ENCODE assay signal across 8 cellular contexts in the genomic region with DNA sequence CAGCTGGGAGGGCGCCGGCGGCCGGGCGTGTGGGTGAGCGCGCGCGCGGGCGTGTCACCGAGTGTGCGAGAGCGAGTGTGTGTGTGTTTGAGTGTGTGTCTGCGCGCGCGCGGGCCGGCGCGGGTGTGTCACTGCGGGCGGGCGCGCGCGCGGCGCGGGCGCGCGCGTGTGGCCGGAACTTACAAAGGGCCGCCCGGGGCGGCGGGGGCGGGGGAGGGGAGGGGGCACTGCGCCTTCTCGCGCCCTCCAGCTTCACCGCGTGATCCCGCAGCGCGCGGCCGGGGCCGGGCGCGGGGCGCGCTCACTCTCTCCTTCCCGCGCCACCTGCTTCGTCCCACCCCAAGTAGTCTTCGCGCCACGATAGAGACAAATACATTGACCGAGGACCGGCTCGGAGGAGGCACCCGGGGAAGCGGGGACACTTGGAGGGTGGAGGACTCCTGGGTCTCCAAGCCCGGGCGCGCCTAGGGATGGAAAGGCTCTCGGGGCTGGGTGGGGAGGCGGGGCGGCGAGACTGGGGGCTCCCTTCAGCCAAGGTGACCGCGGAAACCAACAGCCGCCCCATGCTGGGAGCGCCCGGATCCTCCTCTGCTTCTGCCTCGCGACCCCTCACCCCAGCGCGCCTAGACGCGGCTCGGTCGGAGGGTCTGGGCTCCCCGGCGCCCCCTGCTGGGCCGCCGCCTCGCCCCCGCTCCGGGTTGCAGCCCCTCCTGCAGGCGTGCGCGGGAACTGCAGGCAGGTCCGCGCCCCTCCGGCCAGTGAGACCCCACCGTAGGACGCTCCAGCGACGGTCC. TPM values are rescaled to one million over a fixed set of nuclear protein-coding genes. Genes with fewer than 3 reads are reported as not detected.
DNase-seq lines count a peak whose midpoint lies in the region; ATAC-seq and TF ChIP-seq lines count a peak whose summit lies in the region.

A gene with protein sequence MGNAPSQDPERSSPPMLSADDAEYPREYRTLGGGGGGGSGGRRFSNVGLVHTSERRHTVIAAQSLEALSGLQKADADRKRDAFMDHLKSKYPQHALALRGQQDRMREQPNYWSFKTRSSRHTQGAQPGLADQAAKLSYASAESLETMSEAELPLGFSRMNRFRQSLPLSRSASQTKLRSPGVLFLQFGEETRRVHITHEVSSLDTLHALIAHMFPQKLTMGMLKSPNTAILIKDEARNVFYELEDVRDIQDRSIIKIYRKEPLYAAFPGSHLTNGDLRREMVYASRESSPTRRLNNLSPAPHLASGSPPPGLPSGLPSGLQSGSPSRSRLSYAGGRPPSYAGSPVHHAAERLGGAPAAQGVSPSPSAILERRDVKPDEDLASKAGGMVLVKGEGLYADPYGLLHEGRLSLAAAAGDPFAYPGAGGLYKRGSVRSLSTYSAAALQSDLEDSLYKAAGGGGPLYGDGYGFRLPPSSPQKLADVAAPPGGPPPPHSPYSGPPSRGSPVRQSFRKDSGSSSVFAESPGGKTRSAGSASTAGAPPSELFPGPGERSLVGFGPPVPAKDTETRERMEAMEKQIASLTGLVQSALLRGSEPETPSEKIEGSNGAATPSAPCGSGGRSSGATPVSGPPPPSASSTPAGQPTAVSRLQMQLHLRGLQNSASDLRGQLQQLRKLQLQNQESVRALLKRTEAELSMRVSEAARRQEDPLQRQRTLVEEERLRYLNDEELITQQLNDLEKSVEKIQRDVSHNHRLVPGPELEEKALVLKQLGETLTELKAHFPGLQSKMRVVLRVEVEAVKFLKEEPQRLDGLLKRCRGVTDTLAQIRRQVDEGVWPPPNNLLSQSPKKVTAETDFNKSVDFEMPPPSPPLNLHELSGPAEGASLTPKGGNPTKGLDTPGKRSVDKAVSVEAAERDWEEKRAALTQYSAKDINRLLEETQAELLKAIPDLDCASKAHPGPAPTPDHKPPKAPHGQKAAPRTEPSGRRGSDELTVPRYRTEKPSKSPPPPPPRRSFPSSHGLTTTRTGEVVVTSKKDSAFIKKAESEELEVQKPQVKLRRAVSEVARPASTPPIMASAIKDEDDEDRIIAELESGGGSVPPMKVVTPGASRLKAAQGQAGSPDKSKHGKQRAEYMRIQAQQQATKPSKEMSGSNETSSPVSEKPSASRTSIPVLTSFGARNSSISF (minus strand): TSS at position 101 of the 794 bp plus-strand sequence. CDS start 247 bp downstream, outside the sequence.

- H3K36me3 ChIP-seq in HEK293 (ENCODE audit: control insufficient read depth in 2 of 2, insufficient read depth in 1 of 2, low read length in 2 of 2) (no peaks in the 10 kb centered on the region), osteoblast (ENCODE audit: insufficient read depth, low read length) (no peaks in the 10 kb centered on the region)

- H3K27me3 ChIP-seq in osteoblast (ENCODE audit: insufficient read depth, low read length): peaks cover 77% of the 10 kb centered on the region

- peaks cover 15% of the 10 kb centered on the region for H3K4me1 ChIP-seq in HEK293 (ENCODE audit: control insufficient read depth, insufficient read depth, low read length)
- H3K4me1 ChIP-seq in osteoblast (ENCODE audit: insufficient read depth, low read length): no peaks in the 10 kb centered on the region

- no peak within 1 kb of the TSS for H2AFZ ChIP-seq in osteoblast (ENCODE audit: low read length)

- H3K27ac ChIP-seq in HEK293 (ENCODE audit: extremely low read depth, low read depth, low read length): peak within 1 kb of the TSS; percentile 46; the same call in 1 of the 2 replicates
- no peak within 1 kb of the TSS for H3K27ac ChIP-seq in osteoblast (ENCODE audit: low read depth, low read length)

- no peaks in the 10 kb centered on the region for H3K9me3 ChIP-seq in HEK293 (ENCODE audit: control insufficient read depth, insufficient read depth, low read depth, low read length)
- no peaks in the 10 kb centered on the region for H3K9me3 ChIP-seq in osteoblast (ENCODE audit: low read depth, low read length)

- no peaks in the 10 kb centered on the region for H4K20me1 ChIP-seq in osteoblast (ENCODE audit: insufficient read depth, low read length)

- no peak within 1 kb of the TSS for H3K27ac Mint-ChIP-seq in activated T-helper 17 cell treated with anti-CD3 and anti-CD28 coated beads, Interleukin-2, amount 50 U/mL, for 72 hours

- CTCF ChIA-PET in HEK293 (lab: Yijun Ruan, JAX): interaction anchor here (0.6 to 19.3 kb wide), 29 partner anchors 10 to 1456 kb away, joined by 3 to 188 read pairs (median 3); a partner anchor contains a TSS

- H3K4me1 Mint-ChIP-seq in activated T-helper 17 cell treated with anti-CD3 and anti-CD28 coated beads, Interleukin-2, amount 50 U/mL, for 72 hours: peaks cover 3% of the 10 kb centered on the region

- H3K4me3 ChIP-seq in AG10803 (ENCODE audit: low read length) (peak within 1 kb of the TSS; percentile 43), HEK293 (ENCODE audit: low read depth, low read length) (peak within 1 kb of the TSS; percentile 60), foreskin fibroblast (ENCODE audit: low read depth in 1 of 2, low read length in 2 of 2) (peak within 1 kb of the TSS; percentile 39 to 48), osteoblast (ENCODE audit: insufficient read depth, low read length) (peak within 1 kb of the TSS; percentile 45)

- peak within 1 kb of the TSS; percentile 60 for H3K4me3 Mint-ChIP-seq in activated T-helper 17 cell treated with anti-CD3 and anti-CD28 coated beads, Interleukin-2, amount 50 U/mL, for 72 hours

- H3K36me3 Mint-ChIP-seq in activated T-helper 17 cell treated with anti-CD3 and anti-CD28 coated beads, Interleukin-2, amount 50 U/mL, for 72 hours (ENCODE audit: low read depth): no peaks in the 10 kb centered on the region

- no peak for DNase-seq in AG10803 (ENCODE audit: low read depth)
- peak; percentile 20 for DNase-seq in NOMO-1 treated with DMSO at 0.1 percent for 48 hours (lab: John Stamatoyannopoulos, UW; ENCODE audit: unreplicated experiment)
- DNase-seq in foreskin fibroblast: peak; percentile 19 to 64
- peak; percentile 88 for DNase-seq in osteoblast (ENCODE audit: insufficient read length, low spot score, missing footprints)
- no peak for DNase-seq in ureter (ENCODE audit: low spot score)
- DNase-seq in mucosa of gallbladder (ENCODE audit: low spot score): no peak

- H3K79me2 ChIP-seq in osteoblast (ENCODE audit: insufficient read depth, low read length): no peaks in the 10 kb centered on the region

- TF ChIP-seq CTCF in AG10803 (conservative IDR thresholded peaks at IDR 0.05; ENCODE audit: low read length) (peak; percentile 36), HEK293 (tag by site-specific recombination; IDR thresholded peaks at IDR 0.05) (peak; percentile 98), foreskin fibroblast (IDR thresholded peaks at IDR 0.05; ENCODE audit: low read depth, low read length) (peak; percentile 78), osteoblast (IDR thresholded peaks at IDR 0.05; ENCODE audit: extremely low read depth, low read depth, low read length) (peak; percentile 53)

- ATAC-seq in activated T-helper 17 cell treated with anti-CD3 and anti-CD28 coated beads, Interleukin-2, amount 50 U/mL, for 72 hours (replicated peaks): peak; percentile 60

- peak within 1 kb of the TSS; percentile 53 for H3K4me2 ChIP-seq in osteoblast (ENCODE audit: insufficient read depth, low read length)

- no peaks in the 10 kb centered on the region for H3K9me3 Mint-ChIP-seq in activated T-helper 17 cell treated with anti-CD3 and anti-CD28 coated beads, Interleukin-2, amount 50 U/mL, for 72 hours

- POLR2A ChIA-PET in HEK293 (lab: Yijun Ruan, JAX): interaction anchor here (0.7 kb wide), 1 partner anchor 43 kb away, joined by 6 read pairs; no protein-coding TSS in a partner anchor

- H3K27me3 Mint-ChIP-seq in activated T-helper 17 cell treated with anti-CD3 and anti-CD28 coated beads, Interleukin-2, amount 50 U/mL, for 72 hours: peaks cover 50% of the 10 kb centered on the region

TF ChIP-seq in HEK293, 187 proteins besides CTCF, POLR2A, EP300 and RAD21 (continues in another document):
- peak; percentile 56; the same call in 1 of the 2 replicates for TF ChIP-seq ZNF561 (tag by site-specific recombination; IDR thresholded peaks at IDR 0.05; ENCODE audit: borderline replicate concordance)
- peak; percentile 65; the same call in 1 of the 2 replicates for TF ChIP-seq ZNF2 (tag by site-specific recombination; IDR thresholded peaks at IDR 0.05)
- peak; percentile 7; the same call in 1 of the 2 replicates for TF ChIP-seq ZNF596 (tag by site-specific recombination; IDR thresholded peaks at IDR 0.05)
- TF ChIP-seq SP7 (tag by site-specific recombination; IDR thresholded peaks at IDR 0.05): peak; percentile 83
- peak; percentile 34; the same call in 1 of the 2 replicates for TF ChIP-seq SP3 (tag by site-specific recombination; IDR thresholded peaks at IDR 0.05)
- peak; percentile 78 for TF ChIP-seq ZFHX2 (tag by site-specific recombination; conservative IDR thresholded peaks at IDR 0.05)
- TF ChIP-seq YY2 (tag by site-specific recombination; IDR thresholded peaks at IDR 0.05): peak; percentile 46; the same call in 1 of the 2 replicates
- no peak for TF ChIP-seq ZNF175 (tag by site-specific recombination; IDR thresholded peaks at IDR 0.05)
- TF ChIP-seq, protein P1, sequence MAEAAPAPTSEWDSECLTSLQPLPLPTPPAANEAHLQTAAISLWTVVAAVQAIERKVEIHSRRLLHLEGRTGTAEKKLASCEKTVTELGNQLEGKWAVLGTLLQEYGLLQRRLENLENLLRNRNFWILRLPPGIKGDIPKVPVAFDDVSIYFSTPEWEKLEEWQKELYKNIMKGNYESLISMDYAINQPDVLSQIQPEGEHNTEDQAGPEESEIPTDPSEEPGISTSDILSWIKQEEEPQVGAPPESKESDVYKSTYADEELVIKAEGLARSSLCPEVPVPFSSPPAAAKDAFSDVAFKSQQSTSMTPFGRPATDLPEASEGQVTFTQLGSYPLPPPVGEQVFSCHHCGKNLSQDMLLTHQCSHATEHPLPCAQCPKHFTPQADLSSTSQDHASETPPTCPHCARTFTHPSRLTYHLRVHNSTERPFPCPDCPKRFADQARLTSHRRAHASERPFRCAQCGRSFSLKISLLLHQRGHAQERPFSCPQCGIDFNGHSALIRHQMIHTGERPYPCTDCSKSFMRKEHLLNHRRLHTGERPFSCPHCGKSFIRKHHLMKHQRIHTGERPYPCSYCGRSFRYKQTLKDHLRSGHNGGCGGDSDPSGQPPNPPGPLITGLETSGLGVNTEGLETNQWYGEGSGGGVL (tag by site-specific recombination; IDR thresholded peaks at IDR 0.05): peak; percentile 57

RNA-seq across cellular contexts. Expression of the gene that starts here (rescaled TPM):
- under 1 TPM in 1 of 2 donors, not detected in 1; 0.71 TPM for total RNA-seq in activated T-helper 17 cell treated with anti-CD3 and anti-CD28 coated beads, Interleukin-2, amount 50 U/mL, for 72 hours
- total RNA-seq in osteoblast: not detected in 2 replicates
- total RNA-seq in ureter: 22.6 TPM
- total RNA-seq in mucosa of gallbladder: 4.5 TPM

Comparison
In these comparisons a context has a peak if more than half of its experiments do, and no peak if none do; other contexts are left out.
1. Peak in ATAC-seq in activated T-helper 17 cell treated with anti-CD3 and anti-CD28 coated beads, Interleukin-2, amount 50 U/mL, for 72 hours; RNA of the gene not detected or under 1 TPM.
2. Peak in DNase-seq, H3K4me3 ChIP-seq and H3K4me2 ChIP-seq in osteoblast; RNA of the gene not detected or under 1 TPM.
3. DNase-seq: peak in NOMO-1 treated with DMSO at 0.1 percent for 48 hours (single experiment) and foreskin fibroblast (2 of 2); none in AG10803 (single experiment), ureter (single experiment) and mucosa of gallbladder (single experiment).
4. CTCF ChIP-seq: peak in every context shown above with its lines; median percentile 98 in HEK293; 78 in foreskin fibroblast; 53 in osteoblast; 36 in AG10803.
5. Peak in every context shown above with its lines, with median percentiles within 50 percentile points of each other: H3K4me3 ChIP-seq.